In the genomic region with DNA sequence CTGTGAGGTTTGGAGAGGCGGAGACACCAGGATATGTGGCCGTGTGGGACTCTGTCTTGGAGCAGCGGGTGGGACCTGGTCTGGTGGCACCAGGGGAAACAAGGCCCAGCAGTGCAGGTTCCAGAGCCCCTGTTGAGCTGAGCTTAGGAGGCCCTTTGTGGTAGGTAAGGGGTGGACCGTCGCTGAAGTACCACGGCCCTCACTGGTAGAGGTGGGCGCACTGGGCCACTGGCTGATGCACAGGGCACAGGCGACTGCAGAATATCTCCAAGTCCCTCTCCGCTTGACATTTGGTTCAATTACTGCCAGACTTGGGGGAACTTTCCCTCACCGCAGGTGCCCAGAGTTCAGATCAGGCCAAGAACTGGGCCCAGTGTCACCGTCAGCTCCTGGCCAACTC, we compare ENCODE assay signal across 24 cellular contexts.
"Had no signal": no experiment of that assay in that cellular context is flagged by ENCODE, and none has a peak within 500 bp of the region (broad histone marks: within the 10 kb centered on the region; RNA-seq: fewer than 3 reads in every experiment).

No MANE protein-coding gene starts in this region.

- H3K27me3 ChIP-seq: esophagus squamous epithelium, gastroesophageal sphincter, hepatocyte, neutrophil, ovary, testis, tibial nerve had no signal

- H3K27me3 Mint-ChIP-seq: natural killer cell treated with Interleukin-12 subunit alpha and Interleukin-12 subunit beta and Interleukin-15 and Interleukin-18, amount 100 ng/mL, for 72 hours; progenitor cell of endocrine pancreas; stimulated activated naive CD8-positive, alpha-beta T cell treated with anti-CD3 and anti-CD28 coated beads, Interleukin-15, Interleukin-2, amounts not matched to agents 100 ng/mL and 50 ng/mL, for 24 hours had no signal

- H3K4me2 ChIP-seq: hepatocyte had no signal

- H3K4me1 Mint-ChIP-seq: stimulated activated effector memory CD8-positive, alpha-beta T cell treated with anti-CD3 and anti-CD28 coated beads, Interleukin-12 subunit alpha, Interleukin-12 subunit beta, amount 100 ng/mL, for 72 hours had no signal

- DNase-seq: effector memory CD4-positive, alpha-beta T cell; esophagus squamous epithelium; foreskin fibroblast; kidney; left cardiac atrium; left ventricle myocardium inferior; lower lobe of right lung; mesenchymal stem cell; midbrain; ovary; right cardiac atrium; small intestine; stimulated activated CD4-positive, alpha-beta T cell treated with anti-CD3 and anti-CD28 coated beads, Interleukin-12 subunit alpha, Interleukin-12 subunit beta, amount 100 ng/mL, for 4 hours; stimulated activated CD4-positive, alpha-beta T cell treated with anti-CD3 and anti-CD28 coated beads, Interleukin-2, amount 100 ng/mL, for 48 hours; stimulated activated CD8-positive, alpha-beta memory T cell treated with anti-CD3 and anti-CD28 coated beads, Interleukin-4, amount 100 ng/mL, for 48 hours; testis had no signal

- H2AFZ ChIP-seq: hepatocyte had no signal

- ATAC-seq: gastroesophageal sphincter; left cardiac atrium; lower lobe of right lung; natural killer cell treated with Interleukin-12 subunit alpha and Interleukin-12 subunit beta and Interleukin-15 and Interleukin-18, amount 100 ng/mL, for 72 hours; right cardiac atrium; stimulated activated effector memory CD8-positive, alpha-beta T cell treated with anti-CD3 and anti-CD28 coated beads, Interleukin-12 subunit alpha, Interleukin-12 subunit beta, amount 100 ng/mL, for 72 hours had no signal

- H3K36me3 ChIP-seq: neutrophil, ovary had no signal

- H3K9me3 ChIP-seq: esophagus squamous epithelium, gastroesophageal sphincter, left ventricle myocardium inferior, neutrophil, ovary, testis, tibial nerve had no signal

- H3K27ac Mint-ChIP-seq: natural killer cell treated with Interleukin-12 subunit alpha and Interleukin-12 subunit beta and Interleukin-15 and Interleukin-18, amount 100 ng/mL, for 72 hours; progenitor cell of endocrine pancreas; stimulated activated effector memory CD8-positive, alpha-beta T cell treated with anti-CD3 and anti-CD28 coated beads, Interleukin-12 subunit alpha, Interleukin-12 subunit beta, amount 100 ng/mL, for 72 hours; stimulated activated naive CD8-positive, alpha-beta T cell treated with anti-CD3 and anti-CD28 coated beads, Interleukin-15, Interleukin-2, amounts not matched to agents 100 ng/mL and 50 ng/mL, for 24 hours had no signal

- H3K36me3 Mint-ChIP-seq: natural killer cell treated with Interleukin-12 subunit alpha and Interleukin-12 subunit beta and Interleukin-15 and Interleukin-18, amount 100 ng/mL, for 72 hours; stimulated activated effector memory CD8-positive, alpha-beta T cell treated with anti-CD3 and anti-CD28 coated beads, Interleukin-12 subunit alpha, Interleukin-12 subunit beta, amount 100 ng/mL, for 72 hours had no signal

- H3K4me3 Mint-ChIP-seq: natural killer cell treated with Interleukin-12 subunit alpha and Interleukin-12 subunit beta and Interleukin-15 and Interleukin-18, amount 100 ng/mL, for 72 hours; stimulated activated effector memory CD8-positive, alpha-beta T cell treated with anti-CD3 and anti-CD28 coated beads, Interleukin-12 subunit alpha, Interleukin-12 subunit beta, amount 100 ng/mL, for 72 hours; stimulated activated naive CD8-positive, alpha-beta T cell treated with anti-CD3 and anti-CD28 coated beads, Interleukin-15, Interleukin-2, amounts not matched to agents 100 ng/mL and 50 ng/mL, for 24 hours had no signal

- H3K9me3 Mint-ChIP-seq: natural killer cell treated with Interleukin-12 subunit alpha and Interleukin-12 subunit beta and Interleukin-15 and Interleukin-18, amount 100 ng/mL, for 72 hours; stimulated activated effector memory CD8-positive, alpha-beta T cell treated with anti-CD3 and anti-CD28 coated beads, Interleukin-12 subunit alpha, Interleukin-12 subunit beta, amount 100 ng/mL, for 72 hours; stimulated activated naive CD8-positive, alpha-beta T cell treated with anti-CD3 and anti-CD28 coated beads, Interleukin-15, Interleukin-2, amounts not matched to agents 100 ng/mL and 50 ng/mL, for 24 hours had no signal

- H3K27ac ChIP-seq: esophagus squamous epithelium, hepatocyte, left ventricle myocardium inferior, lower lobe of right lung, neutrophil, testis had no signal

- H3K4me3 ChIP-seq: esophagus squamous epithelium, gastroesophageal sphincter, hepatocyte, left ventricle myocardium inferior, lower lobe of right lung, ovary, testis, tibial nerve had no signal
